8 cellular contexts compared by ENCODE assay signal in the genomic region with DNA sequence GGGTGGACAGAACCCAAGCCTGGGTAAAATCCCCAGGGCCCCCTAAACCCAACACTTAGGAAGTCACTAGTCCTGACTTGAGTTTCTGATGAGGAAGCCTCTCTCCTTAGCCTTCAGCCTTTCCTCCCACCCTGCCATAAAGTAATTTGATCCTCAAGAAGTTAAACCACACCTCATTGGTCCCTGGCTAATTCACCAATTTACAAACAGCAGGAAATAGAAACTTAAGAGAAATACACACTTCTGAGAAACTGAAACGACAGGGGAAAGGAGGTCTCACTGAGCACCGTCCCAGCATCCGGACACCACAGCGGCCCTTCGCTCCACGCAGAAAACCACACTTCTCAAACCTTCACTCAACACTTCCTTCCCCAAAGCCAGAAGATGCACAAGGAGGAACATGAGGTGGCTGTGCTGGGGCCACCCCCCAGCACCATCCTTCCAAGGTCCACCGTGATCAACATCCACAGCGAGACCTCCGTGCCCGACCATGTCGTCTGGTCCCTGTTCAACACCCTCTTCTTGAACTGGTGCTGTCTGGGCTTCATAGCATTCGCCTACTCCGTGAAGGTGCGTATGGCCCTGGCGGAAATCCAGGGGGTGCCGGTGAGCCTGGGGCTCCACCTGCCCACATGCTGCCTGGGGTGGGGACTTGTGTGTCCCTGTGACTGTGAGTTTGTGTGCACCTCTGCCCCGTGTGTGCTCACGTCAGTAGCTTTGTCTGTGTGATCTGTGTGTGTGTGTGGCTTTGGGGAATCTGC. TPM values are rescaled to one million over a fixed set of nuclear protein-coding genes. Genes with fewer than 3 reads are reported as not detected.
DNase-seq lines count a peak whose midpoint lies in the region; ATAC-seq and TF ChIP-seq lines count a peak whose summit lies in the region.

A gene (plus strand): TSS at position 254 of the 761 bp plus-strand sequence. CDS start 131 bp downstream, at position 385.

- H3K79me2 ChIP-seq in PC-3 (ENCODE audit: low read length), result peaks cover 10% of the 10 kb centered on the region

- H3K4me3 ChIP-seq in PC-3 (ENCODE audit: low read length) (no peak within 1 kb of the TSS), gastrocnemius medialis (peak within 1 kb of the TSS; percentile 46 to 61 (median 54))

- H3K9me3 ChIP-seq in PC-3 (ENCODE audit: low read length) (no peaks in the 10 kb centered on the region), gastrocnemius medialis (no peaks in the 10 kb centered on the region)

- TF ChIP-seq POLR2A in gastrocnemius medialis (IDR thresholded peaks at IDR 0.05), result peak; percentile 50 to 78

- H3K27me3 ChIP-seq in PC-3 (ENCODE audit: low read length) (no peaks in the 10 kb centered on the region), gastrocnemius medialis (peaks cover 8 to 23% (median 8%) of the 10 kb centered on the region in 3 donors)

- in situ Hi-C loops in gastrocnemius medialis (cut with MboI; ENCODE audit: low sequenced_read_pairs in 4 of 4), result loop anchor here in 1 of 4 donors (5.0 kb wide), 1 partner anchor 38 kb away; no protein-coding TSS in a partner anchor

- CTCF ChIA-PET in PC-3 (lab: Charles Lee), result no interaction called here

- TF ChIP-seq CTCF in PC-3 (conservative IDR thresholded peaks at IDR 0.05; ENCODE audit: low read depth, low read length), result no peak
- no peak for TF ChIP-seq CTCF in gastrocnemius medialis (IDR thresholded peaks at IDR 0.05 in 4 of 5, conservative IDR thresholded peaks at IDR 0.05 in 1 of 5)

- WGBS in adipose tissue, 3 donors, result 4 to 48% (median 4%) methylated on average over 18 of the region's 18 CpGs

- POLR2A ChIA-PET in PC-3 (lab: Charles Lee; ENCODE audit: unreplicated experiment), result no interaction called here

- no peaks in the 10 kb centered on the region for H3K36me3 ChIP-seq in PC-3 (ENCODE audit: low read depth, low read length)
- H3K36me3 ChIP-seq in gastrocnemius medialis, result no peaks in the 10 kb centered on the region

- no peaks in the 10 kb centered on the region for H4K20me1 ChIP-seq in PC-3 (ENCODE audit: low read length)

- no peak within 1 kb of the TSS for H2AFZ ChIP-seq in PC-3 (ENCODE audit: low read length)

- no peak within 1 kb of the TSS for H3K9ac ChIP-seq in PC-3 (ENCODE audit: low read length)

- BruUV-seq in PC-3 (replicated peaks; lab: Mats Ljungman, UMichigan), result TSS peak; percentile 90

- H3K4me2 ChIP-seq in PC-3 (ENCODE audit: low read length), result peak within 1 kb of the TSS; percentile 19; the same call in 1 of the 2 replicates

- H3K4me1 ChIP-seq in PC-3 (ENCODE audit: insufficient read depth, low read length), result peaks cover 11% of the 10 kb centered on the region
- H3K4me1 ChIP-seq in gastrocnemius medialis, result peaks cover 0 to 5% of the 10 kb centered on the region in 2 donors

- H3F3A ChIP-seq in PC-3 (ENCODE audit: low read length, unreplicated experiment), result no peaks in the 10 kb centered on the region

- DNase-seq in CD1c-positive myeloid dendritic cell (ENCODE audit: extremely low spot score), result peak; percentile 29
- DNase-seq in PC-3, result peak; percentile 19
- DNase-seq in left ventricle myocardium superior, result peak; percentile 42
- no peak for DNase-seq in gastrocnemius medialis
- DNase-seq in NCI-H446 (lab: John Stamatoyannopoulos, UW), result no peak
- DNase-seq in SHP77 treated with DMSO at 0.1 percent for 48 hours (lab: John Stamatoyannopoulos, UW), result no peak

- intact Hi-C loops in PC-3 (cut with micrococcal nuclease), result no loop called here
- intact Hi-C loops in left ventricle myocardium superior (cut with micrococcal nuclease), result no loop called here
- intact Hi-C loops in gastrocnemius medialis (cut with DNase I; ENCODE audit: low total_unique reads), result no loop called here

- H3K9me2 ChIP-seq in PC-3 (replicated peaks; ENCODE audit: low read length), result no peaks in the 10 kb centered on the region

- H3K27ac ChIP-seq in PC-3 (ENCODE audit: low read length), result no peak within 1 kb of the TSS
- H3K27ac ChIP-seq in adipose tissue (ENCODE audit: low read depth, low read length), result peak within 1 kb of the TSS; percentile 87
- peak within 1 kb of the TSS; percentile 74 to 82 (median 78) for H3K27ac ChIP-seq in gastrocnemius medialis

- ATAC-seq in GM21360 (IDR thresholded peaks at IDR 0.05; ENCODE audit: unreplicated experiment), result peak; percentile 31
- ATAC-seq in PC-3, result peak; percentile 15; the same call in 1 of the 2 replicates
- peak; percentile 29 for ATAC-seq in left ventricle myocardium superior
- ATAC-seq in gastrocnemius medialis, result peak; percentile 59 to 64

RNA-seq across cellular contexts. Expression of the gene that starts here (rescaled TPM):
- 2.0 and 2.2 TPM in 2 replicates for total RNA-seq in PC-3 (2014; rRNA removed)
- polyA plus RNA-seq in adipose tissue, result 100 to 1,000 TPM in 2 of 3 donors, 10 to 100 TPM in 1; 84.7 to 356 (median 325) TPM
- 101 TPM for total RNA-seq in left ventricle myocardium superior
- 100 to 1,000 TPM in 1 of 4 donors, 10 to 100 TPM in 3; 47.8 to 103 (median 80.5) TPM for total RNA-seq in gastrocnemius medialis

Comparison
In these comparisons a context has a peak if more than half of its experiments do, and no peak if none do; other contexts are left out.
1. RNA of the gene that starts here (total RNA-seq): 101 TPM in left ventricle myocardium superior (single experiment) and 47.8 to 103 TPM in gastrocnemius medialis; 2.0 to 2.2 TPM in PC-3; every median in the first group is over 10 times any median in the second.
2. DNase-seq: peak in CD1c-positive myeloid dendritic cell (single experiment), PC-3 (single experiment) and left ventricle myocardium superior (single experiment); none in gastrocnemius medialis (0 of 2), NCI-H446 (0 of 2) and SHP77 treated with DMSO at 0.1 percent for 48 hours (single experiment).
3. Peak in every context shown above with its lines, with median percentiles within 50 percentile points of each other: ATAC-seq.